8 cellular contexts compared by ENCODE assay signal in the genomic region with DNA sequence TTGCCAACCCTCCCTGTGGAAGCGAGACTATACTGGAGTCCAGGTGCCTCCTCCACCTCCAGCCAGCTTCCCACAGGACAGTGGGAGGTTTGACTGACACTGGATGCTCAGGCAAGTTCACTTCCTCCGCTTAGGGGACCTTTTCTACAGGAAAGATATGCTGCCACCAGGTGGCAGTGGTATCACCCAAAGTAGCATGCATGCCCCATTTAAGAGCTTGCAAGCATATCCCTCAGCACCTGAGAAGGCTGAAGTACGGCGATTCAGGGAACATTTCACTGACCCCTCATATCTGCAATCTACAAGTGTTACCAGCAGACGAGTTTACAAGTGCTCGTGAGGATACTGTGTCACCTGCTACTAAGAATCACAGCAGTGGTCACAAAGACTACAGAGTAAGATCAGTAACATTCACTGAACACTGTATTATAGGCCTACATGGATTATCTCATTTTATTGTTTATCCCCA.
DNase-seq lines count a peak whose midpoint lies in the region.

No MANE protein-coding gene starts in this region.

- H3K36me3 ChIP-seq in SJSA1, result no peaks in the 10 kb centered on the region

- H3K27ac ChIP-seq in SJSA1, result no peak overlapping the region

- H3K4me1 ChIP-seq in SJSA1 (replicated peaks), result no peaks in the 10 kb centered on the region

- peaks cover 4% of the 10 kb centered on the region for H3K27me3 ChIP-seq in SJSA1 (replicated peaks)

- no peaks in the 10 kb centered on the region for H3K9me3 ChIP-seq in SJSA1 (replicated peaks)

- DNase-seq in GDM1 (lab: John Stamatoyannopoulos, UW), result peak; percentile 73
- peak; percentile 74 for DNase-seq in H4 (ENCODE audit: low spot score)
- DNase-seq in M059J (ENCODE audit: low read depth), result peak; percentile 71
- DNase-seq in SJSA1 (ENCODE audit: low read depth in 1 of 2, low spot score in 2 of 2), result peak; percentile 52 to 56
- DNase-seq in activated naive CD4-positive, alpha-beta T cell treated with Interleukin-2 at 50 U/mL for 16 hours, result peak; percentile 72
- peak; percentile 67 for DNase-seq in glomerular endothelial cell (ENCODE audit: extremely low read depth, low read depth, low spot score)
- peak in 8 of 10 donors; percentile 26 to 94 (median 66) for DNase-seq in posterior cingulate gyrus
- peak; percentile 73 for DNase-seq in ureter (ENCODE audit: low spot score)

- intact Hi-C loops in posterior cingulate gyrus (cut with DNase I), result no loop called here

- no peak overlapping the region for H3K4me3 ChIP-seq in SJSA1
